ENCODE assay signal across 8 cellular contexts in the genomic region with DNA sequence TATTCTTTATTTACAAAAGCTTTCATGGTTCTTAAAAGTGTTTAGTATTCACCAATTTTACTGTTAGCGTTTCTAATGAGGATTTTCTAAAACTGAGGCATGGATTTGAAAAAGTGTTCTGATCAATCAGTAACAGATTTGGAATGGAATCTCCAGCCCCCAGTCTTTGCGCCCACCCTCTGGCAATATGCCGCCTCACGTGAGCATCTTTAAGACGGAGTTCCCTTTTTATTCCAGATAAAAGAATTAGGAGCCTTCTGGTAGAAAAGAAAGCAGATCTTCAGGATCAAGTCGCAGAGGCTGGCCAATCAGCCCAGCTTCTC. TPM values are rescaled to one million over a fixed set of nuclear protein-coding genes. Genes with fewer than 3 reads are reported as not detected.
DNase-seq lines count a peak whose midpoint lies in the region; ATAC-seq and TF ChIP-seq lines count a peak whose summit lies in the region.

No MANE protein-coding gene starts in this region.

- H3K36me3 ChIP-seq in iPS-18a (ENCODE audit: control insufficient read depth, low read depth, low read length): no peaks in the 10 kb centered on the region

- H3K4me1 Mint-ChIP-seq in activated CD8-positive, alpha-beta T cell treated with anti-CD3 and anti-CD28 coated beads for 36 hours (ENCODE audit: low read depth): peaks cover 10% of the 10 kb centered on the region
- H3K4me1 Mint-ChIP-seq in stimulated activated effector memory CD8-positive, alpha-beta T cell treated with anti-CD3 and anti-CD28 coated beads, Interleukin-12 subunit alpha, Interleukin-12 subunit beta, amount 100 ng/mL, for 72 hours: peaks cover 12% of the 10 kb centered on the region

- POLR2A ChIA-PET in activated CD8-positive, alpha-beta T cell treated with anti-CD3 and anti-CD28 coated beads for 36 hours (lab: Charles Lee): interaction anchor here (0.8 to 1.4 kb wide), 2 partner anchors 29 to 33 kb away, joined by 3 to 7 read pairs; no protein-coding TSS in a partner anchor

- DNase-seq in NCI-H82 (lab: John Stamatoyannopoulos, UW): peak; percentile 60
- DNase-seq in NCI-H82 treated with DMSO at 0.1 percent for 48 hours (lab: John Stamatoyannopoulos, UW; ENCODE audit: unreplicated experiment): no peak
- no peak for DNase-seq in activated CD8-positive, alpha-beta T cell treated with anti-CD3 and anti-CD28 coated beads for 36 hours
- no peak for DNase-seq in stimulated activated effector memory CD8-positive, alpha-beta T cell treated with anti-CD3 and anti-CD28 coated beads, Interleukin-12 subunit alpha, Interleukin-12 subunit beta, amount 100 ng/mL, for 72 hours (ENCODE audit: low spot score in 2 of 2)
- no peak for DNase-seq in hepatic stellate cell (ENCODE audit: low spot score)
- DNase-seq in NK-92 (lab: John Stamatoyannopoulos, UW; ENCODE audit: unreplicated experiment): no peak
- no peak for DNase-seq in NCI-H2107 treated with DMSO at 0.1 percent for 48 hours (lab: John Stamatoyannopoulos, UW; ENCODE audit: unreplicated experiment)

- H3K27me3 Mint-ChIP-seq in activated CD8-positive, alpha-beta T cell treated with anti-CD3 and anti-CD28 coated beads for 36 hours: peaks cover 8% of the 10 kb centered on the region

- intact Hi-C loops in activated CD8-positive, alpha-beta T cell treated with anti-CD3 and anti-CD28 coated beads for 36 hours (cut with micrococcal nuclease): no loop called here

- peaks cover 8% of the 10 kb centered on the region for H3K4me1 ChIP-seq in iPS-18a (ENCODE audit: control insufficient read depth, low read depth, low read length)

- peak overlapping the region; percentile 87 for H3K9ac ChIP-seq in iPS-18a (ENCODE audit: low read length)

- H3K4me3 Mint-ChIP-seq in activated CD8-positive, alpha-beta T cell treated with anti-CD3 and anti-CD28 coated beads for 36 hours: peak overlapping the region; percentile 83
- H3K4me3 Mint-ChIP-seq in stimulated activated effector memory CD8-positive, alpha-beta T cell treated with anti-CD3 and anti-CD28 coated beads, Interleukin-12 subunit alpha, Interleukin-12 subunit beta, amount 100 ng/mL, for 72 hours: peak overlapping the region; percentile 89

- H3K9me3 Mint-ChIP-seq in activated CD8-positive, alpha-beta T cell treated with anti-CD3 and anti-CD28 coated beads for 36 hours: no peaks in the 10 kb centered on the region
- no peaks in the 10 kb centered on the region for H3K9me3 Mint-ChIP-seq in stimulated activated effector memory CD8-positive, alpha-beta T cell treated with anti-CD3 and anti-CD28 coated beads, Interleukin-12 subunit alpha, Interleukin-12 subunit beta, amount 100 ng/mL, for 72 hours

- peak overlapping the region; percentile 24 for H3K27ac ChIP-seq in iPS-18a (ENCODE audit: low read length)

- H3K9me3 ChIP-seq in iPS-18a (ENCODE audit: control insufficient read depth, low read depth, low read length): no peaks in the 10 kb centered on the region

- TF ChIP-seq CTCF in activated CD8-positive, alpha-beta T cell treated with anti-CD3 and anti-CD28 coated beads for 36 hours (IDR thresholded peaks at IDR 0.05): no peak

- no peaks in the 10 kb centered on the region for H3K27me3 ChIP-seq in iPS-18a (ENCODE audit: control insufficient read depth, insufficient read depth, low read length)

- CTCF ChIA-PET in activated CD8-positive, alpha-beta T cell treated with anti-CD3 and anti-CD28 coated beads for 36 hours (lab: Charles Lee): interaction anchor here (1.3 to 2.3 kb wide), 3 partner anchors 26 to 67 kb away, joined by 3 to 13 read pairs (median 4); partner anchors contain the start of gene GAA

- no peak for ATAC-seq in activated CD8-positive, alpha-beta T cell treated with anti-CD3 and anti-CD28 coated beads for 36 hours
- no peak for ATAC-seq in stimulated activated effector memory CD8-positive, alpha-beta T cell treated with anti-CD3 and anti-CD28 coated beads, Interleukin-12 subunit alpha, Interleukin-12 subunit beta, amount 100 ng/mL, for 72 hours

- peak overlapping the region; percentile 93 for H3K4me3 ChIP-seq in iPS-18a (ENCODE audit: low read length)

- no peaks in the 10 kb centered on the region for H3K36me3 Mint-ChIP-seq in activated CD8-positive, alpha-beta T cell treated with anti-CD3 and anti-CD28 coated beads for 36 hours (ENCODE audit: low read depth)
- H3K36me3 Mint-ChIP-seq in stimulated activated effector memory CD8-positive, alpha-beta T cell treated with anti-CD3 and anti-CD28 coated beads, Interleukin-12 subunit alpha, Interleukin-12 subunit beta, amount 100 ng/mL, for 72 hours: peaks cover 6% of the 10 kb centered on the region

- no peak overlapping the region for H3K27ac Mint-ChIP-seq in activated CD8-positive, alpha-beta T cell treated with anti-CD3 and anti-CD28 coated beads for 36 hours
- no peak overlapping the region for H3K27ac Mint-ChIP-seq in stimulated activated effector memory CD8-positive, alpha-beta T cell treated with anti-CD3 and anti-CD28 coated beads, Interleukin-12 subunit alpha, Interleukin-12 subunit beta, amount 100 ng/mL, for 72 hours

RNA-seq across cellular contexts. Expression of gene TBC1D16, which starts 1.1 kb away (rescaled TPM):
- 10 to 100 TPM in 1 of 2 experiments, 1 to 10 TPM in 1; 9.6 to 12.0 TPM for total RNA-seq in activated CD8-positive, alpha-beta T cell treated with anti-CD3 and anti-CD28 coated beads for 36 hours

RNA-seq across cellular contexts. Expression of gene CCDC40, which starts 1.8 kb away (rescaled TPM):
- under 1 TPM; 0.54 to 0.79 TPM for total RNA-seq in activated CD8-positive, alpha-beta T cell treated with anti-CD3 and anti-CD28 coated beads for 36 hours
